In genomic region chr2:42913280-42913878, GRCh38 we compare ENCODE assay signal across 1 cellular context.
TF ChIP-seq lines count a peak whose summit lies in the region.

No MANE protein-coding gene starts in this region.

TF ChIP-seq in K562, 482 proteins besides CTCF, POLR2A, EP300 and RAD21 (continued from another document and continues in another):
- TF ChIP-seq CUX1 (CRISPR knock-in tag; IDR thresholded peaks at IDR 0.05) (no peak), RFX5 (IDR thresholded peaks at IDR 0.05; ENCODE audit: low read depth, low read length) (no peak), MITF (IDR thresholded peaks at IDR 0.05) (no peak), RREB1 (CRISPR knock-in tag; IDR thresholded peaks at IDR 0.05) (no peak), RERE (CRISPR knock-in tag; IDR thresholded peaks at IDR 0.05; ENCODE audit: borderline replicate concordance) (no peak), MAZ (CRISPR knock-in tag; conservative IDR thresholded peaks at IDR 0.05 in 1 of 2, IDR thresholded peaks at IDR 0.05 in 1 of 2) (no peak), ZNF764 (CRISPR knock-in tag; IDR thresholded peaks at IDR 0.05; ENCODE audit: low read depth) (no peak), ARNT (IDR thresholded peaks at IDR 0.05) (peak in 1 of 2 experiments; percentile 50; a peak in 1 of 4 replicates), NCOA2 (IDR thresholded peaks at IDR 0.05; ENCODE audit: partially characterized antibody in 2 of 2) (no peak), RBM25 (IDR thresholded peaks at IDR 0.05; ENCODE audit: low read depth, low read length, severe bottlenecking) (no peak), ZKSCAN3 (CRISPR knock-in tag; IDR thresholded peaks at IDR 0.05) (no peak), HDAC3 (IDR thresholded peaks at IDR 0.05; ENCODE audit: borderline replicate concordance, partially characterized antibody) (no peak), FOXP1 (CRISPR knock-in tag; IDR thresholded peaks at IDR 0.05) (no peak), ELF1 (tag; IDR thresholded peaks at IDR 0.05) (no peak), FOXK1 (CRISPR knock-in tag; IDR thresholded peaks at IDR 0.05; ENCODE audit: borderline replicate concordance) (no peak), ZNF239 (CRISPR knock-in tag; IDR thresholded peaks at IDR 0.05) (no peak), SREBF1 (IDR thresholded peaks at IDR 0.05; ENCODE audit: borderline replicate concordance, low read depth, low read length) (no peak), MEF2A (IDR thresholded peaks at IDR 0.05; ENCODE audit: control insufficient read depth, low read depth, low read length) (no peak), ZFP1 (CRISPR knock-in tag; IDR thresholded peaks at IDR 0.05) (no peak), ZNF12 (CRISPR knock-in tag; IDR thresholded peaks at IDR 0.05) (no peak; the same call in 1 of the 2 replicates), ZNF609 (CRISPR knock-in tag; IDR thresholded peaks at IDR 0.05; ENCODE audit: borderline replicate concordance) (no peak), TBL1XR1 (IDR thresholded peaks at IDR 0.05; ENCODE audit: low read length in 2 of 2) (peak in 1 of 2 experiments; percentile 53; a peak in 1 of 4 replicates), SMARCE1 (IDR thresholded peaks at IDR 0.05) (peak; percentile 96), ZNF830 (CRISPR knock-in tag; IDR thresholded peaks at IDR 0.05) (no peak), ZNF79 (CRISPR knock-in tag; IDR thresholded peaks at IDR 0.05; ENCODE audit: low read depth) (no peak), AFF4 (CRISPR knock-in tag; IDR thresholded peaks at IDR 0.05) (no peak), TEAD1 (CRISPR knock-in tag; IDR thresholded peaks at IDR 0.05) (0 out of 4 replicates have a peak, but pooled peaks of 1 of the 2 experiments have one; percentile 28)
